Comparison of ENCODE assay signal across 1 cellular context in the genomic region with DNA sequence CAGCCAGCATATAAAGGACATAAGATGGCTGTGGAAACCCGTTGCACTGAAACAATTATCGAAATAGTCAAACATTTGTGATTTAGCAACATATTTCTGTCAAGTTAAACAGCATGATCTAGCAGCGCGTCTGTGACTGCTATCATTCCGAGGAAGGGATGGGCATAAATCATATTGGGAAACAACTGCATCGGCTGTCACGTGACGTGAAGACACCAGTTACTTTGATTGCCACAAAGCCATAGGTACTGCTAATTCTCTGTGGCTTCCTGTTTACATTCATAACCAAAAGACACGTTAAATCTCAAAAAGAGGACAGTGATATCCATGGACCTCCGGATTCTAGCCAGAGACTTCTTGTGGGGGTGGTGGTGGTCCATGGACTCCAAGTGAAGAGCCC.
TF ChIP-seq lines count a peak whose summit lies in the region.

No MANE protein-coding gene starts in this region.

TF ChIP-seq in K562, 482 proteins besides CTCF, POLR2A, EP300 and RAD21 (continued from another document):
- TF ChIP-seq, protein P1, sequence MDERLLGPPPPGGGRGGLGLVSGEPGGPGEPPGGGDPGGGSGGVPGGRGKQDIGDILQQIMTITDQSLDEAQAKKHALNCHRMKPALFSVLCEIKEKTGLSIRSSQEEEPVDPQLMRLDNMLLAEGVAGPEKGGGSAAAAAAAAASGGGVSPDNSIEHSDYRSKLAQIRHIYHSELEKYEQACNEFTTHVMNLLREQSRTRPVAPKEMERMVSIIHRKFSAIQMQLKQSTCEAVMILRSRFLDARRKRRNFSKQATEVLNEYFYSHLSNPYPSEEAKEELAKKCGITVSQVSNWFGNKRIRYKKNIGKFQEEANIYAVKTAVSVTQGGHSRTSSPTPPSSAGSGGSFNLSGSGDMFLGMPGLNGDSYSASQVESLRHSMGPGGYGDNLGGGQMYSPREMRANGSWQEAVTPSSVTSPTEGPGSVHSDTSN (CRISPR knock-in tag; IDR thresholded peaks at IDR 0.05; ENCODE audit: low read depth) = no peak
- TF ChIP-seq, protein P1 (tag; conservative IDR thresholded peaks at IDR 0.05; ENCODE audit: low read depth) = peak; percentile 74
- TF ChIP-seq MEIS2 (IDR thresholded peaks at IDR 0.05; ENCODE audit: partially characterized antibody) (peak; percentile 92), TOE1 (IDR thresholded peaks at IDR 0.05; ENCODE audit: borderline replicate concordance) (peak; percentile 88; the same call in 1 of the 2 replicates), TOE1 (CRISPR knock-in tag; IDR thresholded peaks at IDR 0.05; ENCODE audit: borderline replicate concordance, low read depth) (no peak), ZNF586 (CRISPR knock-in tag; conservative IDR thresholded peaks at IDR 0.05) (no peak), CEBPB (tag; IDR thresholded peaks at IDR 0.05) (peak; percentile 65)
- TF ChIP-seq, protein P2, sequence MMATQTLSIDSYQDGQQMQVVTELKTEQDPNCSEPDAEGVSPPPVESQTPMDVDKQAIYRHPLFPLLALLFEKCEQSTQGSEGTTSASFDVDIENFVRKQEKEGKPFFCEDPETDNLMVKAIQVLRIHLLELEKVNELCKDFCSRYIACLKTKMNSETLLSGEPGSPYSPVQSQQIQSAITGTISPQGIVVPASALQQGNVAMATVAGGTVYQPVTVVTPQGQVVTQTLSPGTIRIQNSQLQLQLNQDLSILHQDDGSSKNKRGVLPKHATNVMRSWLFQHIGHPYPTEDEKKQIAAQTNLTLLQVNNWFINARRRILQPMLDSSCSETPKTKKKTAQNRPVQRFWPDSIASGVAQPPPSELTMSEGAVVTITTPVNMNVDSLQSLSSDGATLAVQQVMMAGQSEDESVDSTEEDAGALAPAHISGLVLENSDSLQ (IDR thresholded peaks at IDR 0.05) = peak; percentile 89
- TF ChIP-seq, protein P3, sequence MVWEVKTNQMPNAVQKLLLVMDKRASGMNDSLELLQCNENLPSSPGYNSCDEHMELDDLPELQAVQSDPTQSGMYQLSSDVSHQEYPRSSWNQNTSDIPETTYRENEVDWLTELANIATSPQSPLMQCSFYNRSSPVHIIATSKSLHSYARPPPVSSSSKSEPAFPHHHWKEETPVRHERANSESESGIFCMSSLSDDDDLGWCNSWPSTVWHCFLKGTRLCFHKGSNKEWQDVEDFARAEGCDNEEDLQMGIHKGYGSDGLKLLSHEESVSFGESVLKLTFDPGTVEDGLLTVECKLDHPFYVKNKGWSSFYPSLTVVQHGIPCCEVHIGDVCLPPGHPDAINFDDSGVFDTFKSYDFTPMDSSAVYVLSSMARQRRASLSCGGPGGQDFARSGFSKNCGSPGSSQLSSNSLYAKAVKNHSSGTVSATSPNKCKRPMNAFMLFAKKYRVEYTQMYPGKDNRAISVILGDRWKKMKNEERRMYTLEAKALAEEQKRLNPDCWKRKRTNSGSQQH (CRISPR knock-in tag; IDR thresholded peaks at IDR 0.05) = no peak
- TF ChIP-seq, protein P4, sequence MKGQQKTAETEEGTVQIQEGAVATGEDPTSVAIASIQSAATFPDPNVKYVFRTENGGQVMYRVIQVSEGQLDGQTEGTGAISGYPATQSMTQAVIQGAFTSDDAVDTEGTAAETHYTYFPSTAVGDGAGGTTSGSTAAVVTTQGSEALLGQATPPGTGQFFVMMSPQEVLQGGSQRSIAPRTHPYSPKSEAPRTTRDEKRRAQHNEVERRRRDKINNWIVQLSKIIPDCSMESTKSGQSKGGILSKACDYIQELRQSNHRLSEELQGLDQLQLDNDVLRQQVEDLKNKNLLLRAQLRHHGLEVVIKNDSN (CRISPR knock-in tag; IDR thresholded peaks at IDR 0.05) = peak; percentile 77
- TF ChIP-seq, protein P5, sequence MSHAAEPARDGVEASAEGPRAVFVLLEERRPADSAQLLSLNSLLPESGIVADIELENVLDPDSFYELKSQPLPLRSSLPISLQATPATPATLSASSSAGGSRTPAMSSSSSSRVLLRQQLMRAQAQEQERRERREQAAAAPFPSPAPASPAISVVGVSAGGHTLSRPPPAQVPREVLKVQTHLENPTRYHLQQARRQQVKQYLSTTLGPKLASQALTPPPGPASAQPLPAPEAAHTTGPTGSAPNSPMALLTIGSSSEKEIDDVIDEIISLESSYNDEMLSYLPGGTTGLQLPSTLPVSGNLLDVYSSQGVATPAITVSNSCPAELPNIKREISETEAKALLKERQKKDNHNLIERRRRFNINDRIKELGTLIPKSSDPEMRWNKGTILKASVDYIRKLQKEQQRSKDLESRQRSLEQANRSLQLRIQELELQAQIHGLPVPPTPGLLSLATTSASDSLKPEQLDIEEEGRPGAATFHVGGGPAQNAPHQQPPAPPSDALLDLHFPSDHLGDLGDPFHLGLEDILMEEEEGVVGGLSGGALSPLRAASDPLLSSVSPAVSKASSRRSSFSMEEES (CRISPR knock-in tag; IDR thresholded peaks at IDR 0.05) = peak; percentile 95
